ENCODE assay signal across 8 cellular contexts in the genomic region with DNA sequence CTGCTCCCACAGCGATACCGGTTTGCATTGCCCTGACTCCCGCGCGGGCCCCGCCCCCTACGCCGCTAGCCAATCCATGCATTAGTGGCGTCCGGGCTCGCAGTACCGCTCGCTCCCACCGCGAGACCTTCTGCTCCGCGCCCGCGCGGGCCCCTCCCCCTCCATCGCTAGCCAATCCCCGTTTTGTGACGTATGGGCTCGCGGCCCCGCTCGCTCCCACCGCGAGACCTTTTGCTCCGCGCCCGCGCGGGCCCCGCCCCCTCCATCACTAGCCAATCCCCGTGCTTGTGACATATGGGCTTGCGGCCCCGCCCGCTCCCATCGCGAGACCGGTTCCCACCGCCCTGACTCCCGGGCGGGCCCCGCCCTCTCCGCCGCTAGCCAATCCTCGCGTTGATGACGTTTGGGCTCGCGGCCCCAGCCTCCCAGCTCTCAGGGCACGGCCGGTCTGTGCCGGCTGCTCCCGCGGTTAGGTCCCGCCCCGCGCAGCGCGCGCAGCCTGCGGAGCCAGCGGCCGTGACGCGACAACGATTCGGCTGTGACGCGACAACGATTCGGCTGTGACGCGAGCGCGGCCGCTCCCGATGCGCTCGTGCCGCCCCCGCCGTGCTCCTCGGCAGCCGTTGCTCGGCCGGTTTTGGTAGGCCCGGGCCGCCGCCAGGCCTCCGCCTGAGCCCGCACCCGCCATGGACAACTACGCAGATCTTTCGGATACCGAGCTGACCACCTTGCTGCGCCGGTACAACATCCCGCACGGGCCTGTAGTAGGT. TPM values are rescaled to one million over a fixed set of nuclear protein-coding genes. Genes with fewer than 3 reads are reported as not detected.
DNase-seq lines count a peak whose midpoint lies in the region; TF ChIP-seq lines count a peak whose summit lies in the region.

A gene (plus strand): TSS at position 497 of the 770 bp plus-strand sequence. CDS start 190 bp downstream, at position 687.

- H3K9me2 ChIP-seq in Loucy (replicated peaks; ENCODE audit: low read depth, low read length), result no peaks in the 10 kb centered on the region

- DNase-seq in EH (ENCODE audit: low read depth) (peak; percentile 98), H4 (ENCODE audit: low spot score) (peak; percentile 97), fibroblast of peridontal ligament (ENCODE audit: extremely low read depth) (peak; percentile 95)
- DNase-seq in activated effector memory CD4-positive, alpha-beta T cell treated with Interleukin-2 at 50 U/mL for 16 hours, result peak; percentile 95

- peak within 1 kb of the TSS; percentile 86 to 93 (median 93) for H3K4me3 Mint-ChIP-seq in nephron
- peak within 1 kb of the TSS; percentile 92 for H3K4me3 Mint-ChIP-seq in stimulated activated naive CD8-positive, alpha-beta T cell treated with anti-CD3 and anti-CD28 coated beads, Interleukin-15, Interleukin-2, amounts not matched to agents 100 ng/mL and 50 ng/mL, for 24 hours

- H3K9me3 ChIP-seq in Loucy (ENCODE audit: insufficient read depth, low read depth, low read length), result no peaks in the 10 kb centered on the region

- peaks cover 6% of the 10 kb centered on the region for H3K4me1 ChIP-seq in Loucy (ENCODE audit: insufficient read depth, low read length, poor library complexity, severe bottlenecking)

- peak; percentile 71 for TF ChIP-seq POLR2A in Raji (IDR thresholded peaks at IDR 0.05; ENCODE audit: insufficient read depth, low read depth, low read length)

- peaks cover 5% of the 10 kb centered on the region for H3K36me3 Mint-ChIP-seq in nephron (ENCODE audit: low read depth)
- H3K36me3 Mint-ChIP-seq in stimulated activated naive CD8-positive, alpha-beta T cell treated with anti-CD3 and anti-CD28 coated beads, Interleukin-15, Interleukin-2, amounts not matched to agents 100 ng/mL and 50 ng/mL, for 24 hours (ENCODE audit: low read depth), result peaks cover 14% of the 10 kb centered on the region

- H3K4me2 ChIP-seq in Loucy (ENCODE audit: low read depth, low read length, poor library complexity, severe bottlenecking), result peak within 1 kb of the TSS; percentile 85

- H3K36me3 ChIP-seq in Loucy (ENCODE audit: insufficient read depth, low read length), result no peaks in the 10 kb centered on the region

- TF ChIP-seq CTCF in Loucy (conservative IDR thresholded peaks at IDR 0.05; ENCODE audit: low read length), result no peak
- TF ChIP-seq CTCF in nephron (IDR thresholded peaks at IDR 0.05; ENCODE audit: unreplicated experiment in 3 of 3), result no peak

- peaks cover 4% of the 10 kb centered on the region for H4K20me1 ChIP-seq in Loucy (ENCODE audit: insufficient read depth, low read length, poor library complexity, severe bottlenecking)

- peaks cover 8% of the 10 kb centered on the region for H3K4me1 Mint-ChIP-seq in nephron
- peaks cover 16% of the 10 kb centered on the region for H3K4me1 Mint-ChIP-seq in stimulated activated naive CD8-positive, alpha-beta T cell treated with anti-CD3 and anti-CD28 coated beads, Interleukin-15, Interleukin-2, amounts not matched to agents 100 ng/mL and 50 ng/mL, for 24 hours (ENCODE audit: low read depth)

- H3K4me3 ChIP-seq in Loucy (ENCODE audit: low read length, poor library complexity, severe bottlenecking), result peak within 1 kb of the TSS; percentile 86

- H3K27me3 Mint-ChIP-seq in nephron (ENCODE audit: low read depth), result no peaks in the 10 kb centered on the region
- no peaks in the 10 kb centered on the region for H3K27me3 Mint-ChIP-seq in stimulated activated naive CD8-positive, alpha-beta T cell treated with anti-CD3 and anti-CD28 coated beads, Interleukin-15, Interleukin-2, amounts not matched to agents 100 ng/mL and 50 ng/mL, for 24 hours

- peak within 1 kb of the TSS; percentile 98 for H3K9ac ChIP-seq in Loucy (ENCODE audit: low read depth, low read length, poor library complexity, severe bottlenecking)

- H3K27ac Mint-ChIP-seq in nephron, result peak within 1 kb of the TSS; percentile 42 to 91 (median 78)
- H3K27ac Mint-ChIP-seq in stimulated activated naive CD8-positive, alpha-beta T cell treated with anti-CD3 and anti-CD28 coated beads, Interleukin-15, Interleukin-2, amounts not matched to agents 100 ng/mL and 50 ng/mL, for 24 hours, result peak within 1 kb of the TSS; percentile 90

- peaks cover 12% of the 10 kb centered on the region for H3K9me3 Mint-ChIP-seq in nephron
- no peaks in the 10 kb centered on the region for H3K9me3 Mint-ChIP-seq in stimulated activated naive CD8-positive, alpha-beta T cell treated with anti-CD3 and anti-CD28 coated beads, Interleukin-15, Interleukin-2, amounts not matched to agents 100 ng/mL and 50 ng/mL, for 24 hours

- 0 out of 2 replicates have a peak within 1 kb of the TSS, but pooled peaks have one; percentile 43 for H2AFZ ChIP-seq in Loucy (ENCODE audit: low read length)

- no peaks in the 10 kb centered on the region for H3K27me3 ChIP-seq in Loucy (ENCODE audit: insufficient read depth, low read length, poor library complexity, severe bottlenecking)

- peaks cover 18% of the 10 kb centered on the region; the same call in 1 of the 2 replicates for H3K79me2 ChIP-seq in Loucy (ENCODE audit: insufficient read depth, low read length)

- H3F3A ChIP-seq in Loucy (ENCODE audit: low read depth), result no peaks in the 10 kb centered on the region

RNA-seq across cellular contexts. Expression of the gene that starts here (rescaled TPM):
- 53.3 and 69.3 TPM in 2 replicates for total RNA-seq in H4 (2014; rRNA removed; shearing (Covaris generic))

Comparison
In these comparisons a context has a peak if more than half of its experiments do, and no peak if none do; other contexts are left out.
1. Peak in every context shown above with its lines: DNase-seq and H3K4me3 ChIP-seq.